In the genomic region with DNA sequence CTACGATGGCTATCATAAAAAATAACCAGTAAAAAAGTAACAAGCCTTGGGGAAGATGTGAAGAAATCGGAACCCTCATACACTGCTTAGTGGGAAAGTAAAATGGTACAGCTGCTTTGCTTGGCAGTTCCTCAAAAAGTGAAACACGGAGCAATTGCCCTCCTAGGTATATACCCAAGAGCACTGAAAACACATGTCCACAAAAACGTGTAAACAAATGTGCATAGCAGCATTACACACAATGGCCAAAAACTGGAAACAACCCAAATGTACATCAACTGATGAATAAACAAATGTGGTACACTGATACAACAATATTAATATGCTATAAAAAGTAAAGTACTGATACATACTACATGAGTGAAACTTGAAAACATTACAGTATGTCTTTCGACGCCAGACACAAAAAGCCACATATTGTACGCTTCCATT, we compare ENCODE assay signal across 8 cellular contexts. TPM values are rescaled to one million over a fixed set of nuclear protein-coding genes. Genes with fewer than 3 reads are reported as not detected.
DNase-seq lines count a peak whose midpoint lies in the region; ATAC-seq and TF ChIP-seq lines count a peak whose summit lies in the region.

No MANE protein-coding gene starts in this region.

- DNase-seq in MCF 10A (ENCODE audit: unreplicated experiment) = no peak
- DNase-seq in mammary epithelial cell = no peak
- no peak for DNase-seq in activated B cell treated with CpG ODN at 0.5 μM for 24 hours
- no peak for DNase-seq in immature natural killer cell
- no peak for DNase-seq in vagina (ENCODE audit: extremely low spot score in 2 of 2)
- DNase-seq in NCI-H128 (lab: John Stamatoyannopoulos, UW; ENCODE audit: unreplicated experiment) = no peak
- DNase-seq in HPDE6-E6E7 (ENCODE audit: extremely low spot score) = no peak

- WGBS in mammary epithelial cell (ENCODE audit: low coverage, missing lambda C conversion rate) = 76% methylated on average over 7 of the region's 7 CpGs

- no peak overlapping the region for H2AFZ ChIP-seq in mammary epithelial cell (ENCODE audit: low read depth, low read length)

- no peak overlapping the region for H3K27ac ChIP-seq in mammary epithelial cell (ENCODE audit: insufficient read depth, low read depth, low read length)
- no peak overlapping the region for H3K27ac ChIP-seq in vagina

- no peak overlapping the region for H3K4me2 ChIP-seq in mammary epithelial cell (ENCODE audit: insufficient read depth, low read depth, low read length)

- TF ChIP-seq CTCF in MCF 10A (IDR thresholded peaks at IDR 0.05; ENCODE audit: unreplicated experiment) (no peak), mammary epithelial cell (conservative IDR thresholded peaks at IDR 0.05 in 1 of 2, IDR thresholded peaks at IDR 0.05 in 1 of 2; ENCODE audit: extremely low read depth in 1 of 2, insufficient read depth in 1 of 2, low read depth in 1 of 2, low read length in 2 of 2) (no peak), activated B cell treated with CpG ODN at 0.5 μM for 24 hours (IDR thresholded peaks at IDR 0.05) (no peak), vagina (IDR thresholded peaks at IDR 0.05) (no peak)

- H3K36me3 ChIP-seq in mammary epithelial cell (ENCODE audit: insufficient read depth, low read length) (no peaks in the 10 kb centered on the region), vagina (no peaks in the 10 kb centered on the region)

- intact Hi-C loops in MCF 10A (cut with micrococcal nuclease) = loop anchor here (1.0 kb wide), 1 partner anchor 576 kb away; no protein-coding TSS in a partner anchor
- intact Hi-C loops in mammary epithelial cell (cut with micrococcal nuclease) = no loop called here
- intact Hi-C loops in activated B cell treated with CpG ODN at 0.5 μM for 24 hours (cut with micrococcal nuclease) = loop anchor here (5.0 kb wide), 4 partner anchors 215 to 670 kb away; no protein-coding TSS in a partner anchor
- intact Hi-C loops in vagina (cut with DNase I) = no loop called here

- BruUV-seq in MCF 10A (replicated peaks; lab: Mats Ljungman, UMichigan) (TSS peak; percentile 39), mammary epithelial cell (replicated peaks; lab: Mats Ljungman, UMichigan) (no TSS peak)

- dilution Hi-C loops in mammary epithelial cell (cut with HindIII; ENCODE audit: low sequenced_read_pairs) = no loop called here

- no peak overlapping the region for H3K4me3 ChIP-seq in mammary epithelial cell (replicated peaks in 1 of 3; ENCODE audit: insufficient read depth in 1 of 3, low read depth in 2 of 3, low read length in 3 of 3)
- peak overlapping the region; percentile 66 to 96 for H3K4me3 ChIP-seq in vagina

- H3K4me1 Mint-ChIP-seq in MCF 10A (ENCODE audit: insufficient read depth, unreplicated experiment) = peaks cover 20% of the 10 kb centered on the region
- H3K4me1 Mint-ChIP-seq in activated B cell treated with CpG ODN at 0.5 μM for 24 hours = peaks cover 26% of the 10 kb centered on the region
- H3K4me1 Mint-ChIP-seq in immature natural killer cell = peaks cover 17 to 23% of the 10 kb centered on the region in 2 donors

- TF ChIP-seq POLR2A in vagina (IDR thresholded peaks at IDR 0.05) = no peak

- H3K9ac ChIP-seq in mammary epithelial cell (ENCODE audit: insufficient read depth, low read length) = no peak overlapping the region

- POLR2A ChIA-PET in MCF 10A (lab: Yijun Ruan, JAX) (interaction anchor here (3.2 kb wide), 1 partner anchor 16 kb away, joined by 17 read pairs; no protein-coding TSS in a partner anchor), activated B cell treated with CpG ODN at 0.5 μM for 24 hours (lab: Charles Lee) (interaction anchor here (0.7 to 2.6 kb wide), 3 partner anchors 18 to 151 kb away, joined by 3 to 7 read pairs (median 3); no protein-coding TSS in a partner anchor)

- CTCF ChIA-PET in MCF 10A (lab: Yijun Ruan, JAX) (interaction anchor here (3.4 kb wide), 1 partner anchor 575 kb away, joined by 11 read pairs; no protein-coding TSS in a partner anchor), mammary epithelial cell (lab: Charles Lee; ENCODE audit: low non-redundant PET) (no interaction called here), activated B cell treated with CpG ODN at 0.5 μM for 24 hours (lab: Charles Lee) (interaction anchor here (0.9 to 1.1 kb wide), 2 partner anchors 26 to 96 kb away, joined by 3 read pairs; no protein-coding TSS in a partner anchor)

- H3K27me3 ChIP-seq in mammary epithelial cell (ENCODE audit: insufficient read depth, low read length) = no peaks in the 10 kb centered on the region
- H3K27me3 ChIP-seq in vagina = no peaks in the 10 kb centered on the region

- ATAC-seq in activated B cell treated with CpG ODN at 0.5 μM for 24 hours (ENCODE audit: low read depth) (no peak), GM18873 (IDR thresholded peaks at IDR 0.05; ENCODE audit: low FRiP score, unreplicated experiment) (no peak)

- no peaks in the 10 kb centered on the region for H3K9me3 Mint-ChIP-seq in MCF 10A (ENCODE audit: unreplicated experiment)
- no peaks in the 10 kb centered on the region for H3K9me3 Mint-ChIP-seq in activated B cell treated with CpG ODN at 0.5 μM for 24 hours
- H3K9me3 Mint-ChIP-seq in immature natural killer cell = no peaks in the 10 kb centered on the region

- no peak overlapping the region for H3K27ac Mint-ChIP-seq in MCF 10A (ENCODE audit: low read depth, unreplicated experiment)
- H3K27ac Mint-ChIP-seq in activated B cell treated with CpG ODN at 0.5 μM for 24 hours = no peak overlapping the region
- H3K27ac Mint-ChIP-seq in immature natural killer cell = peak overlapping the region in 5 of 6 donors; percentile 18 to 77 (median 70)

- H3K9me3 ChIP-seq in mammary epithelial cell (replicated peaks; ENCODE audit: insufficient read depth, low read length) (no peaks in the 10 kb centered on the region), vagina (no peaks in the 10 kb centered on the region)

- H3K4me1 ChIP-seq in mammary epithelial cell (ENCODE audit: insufficient read depth, low read length) (peaks cover 20% of the 10 kb centered on the region), vagina (peaks cover 14% of the 10 kb centered on the region)

- H3K4me3 Mint-ChIP-seq in MCF 10A (ENCODE audit: unreplicated experiment) = peak overlapping the region; percentile 91
- H3K4me3 Mint-ChIP-seq in activated B cell treated with CpG ODN at 0.5 μM for 24 hours = peak overlapping the region; percentile 84
- peak overlapping the region; percentile 70 to 91 (median 83) for H3K4me3 Mint-ChIP-seq in immature natural killer cell

- H3K79me2 ChIP-seq in mammary epithelial cell (ENCODE audit: insufficient read depth, low read length) = no peaks in the 10 kb centered on the region

- no peaks in the 10 kb centered on the region for H4K20me1 ChIP-seq in mammary epithelial cell (ENCODE audit: insufficient read depth, low read length)

- H3K36me3 Mint-ChIP-seq in MCF 10A (ENCODE audit: insufficient read depth, unreplicated experiment) = no peaks in the 10 kb centered on the region
- H3K36me3 Mint-ChIP-seq in activated B cell treated with CpG ODN at 0.5 μM for 24 hours (ENCODE audit: low read depth) = peaks cover 3% of the 10 kb centered on the region
- no peaks in the 10 kb centered on the region for H3K36me3 Mint-ChIP-seq in immature natural killer cell

- H3K27me3 Mint-ChIP-seq in MCF 10A (ENCODE audit: insufficient read depth, unreplicated experiment) (no peaks in the 10 kb centered on the region), activated B cell treated with CpG ODN at 0.5 μM for 24 hours (peaks cover 2% of the 10 kb centered on the region), immature natural killer cell (ENCODE audit: low read depth in 3 of 3) (peaks cover 5 to 24% (median 13%) of the 10 kb centered on the region in 3 donors)

- in situ Hi-C loops in mammary epithelial cell (cut with MboI; ENCODE audit: low sequenced_read_pairs in 2 of 2) = no loop called here

RNA-seq across cellular contexts. Expression of a gene that starts 1.2 kb away (rescaled TPM):
- total RNA-seq in MCF 10A (2022) (14.6 and 15.9 TPM in 2 replicates), mammary epithelial cell (10 to 100 TPM; 11.9 to 17.8 TPM), activated B cell treated with CpG ODN at 0.5 μM for 24 hours (11.1 and 12.6 TPM in 2 replicates), vagina (19.9 TPM)
- polyA plus RNA-seq in mammary epithelial cell (1.5 TPM), immature natural killer cell (1 to 10 TPM in 1 of 3 donors, under 1 TPM in 2; 0.37 to 3.3 (median 0.93) TPM)
- polyA minus RNA-seq in mammary epithelial cell = 5.6 TPM

RNA-seq across cellular contexts. Expression of a gene that starts 29.2 kb away (rescaled TPM):
- 17.4 and 33.3 TPM in 2 replicates for total RNA-seq in MCF 10A (2022)
- total RNA-seq in mammary epithelial cell = 10 to 100 TPM in 1 of 2 donors, 1 to 10 TPM in 1; 5.2 to 29.6 TPM
- 16.3 TPM for polyA plus RNA-seq in mammary epithelial cell
- polyA minus RNA-seq in mammary epithelial cell = 3.6 TPM
- 26.4 and 30.0 TPM in 2 replicates for total RNA-seq in activated B cell treated with CpG ODN at 0.5 μM for 24 hours
- polyA plus RNA-seq in immature natural killer cell = 10 to 100 TPM; 10.8 to 13.6 (median 12.3) TPM
- 13.3 TPM for total RNA-seq in vagina

Comparison
In these comparisons a context has a peak if more than half of its experiments do, and no peak if none do; other contexts are left out.
1. intact Hi-C loops: an anchor here in MCF 10A (1.0 kb wide) and activated B cell treated with CpG ODN at 0.5 μM for 24 hours (5.0 kb wide); none called in mammary epithelial cell and vagina.
2. H3K27ac Mint-ChIP-seq: peak in immature natural killer cell (5 of 6); none in MCF 10A (single experiment) and activated B cell treated with CpG ODN at 0.5 μM for 24 hours (single experiment).
3. H3K4me3 ChIP-seq: peak in vagina (2 of 2); none in mammary epithelial cell (0 of 3).
4. Peak in every context shown above with its lines, with median percentiles within 50 percentile points of each other: H3K4me3 Mint-ChIP-seq.